ENCODE assay signal across 8 cellular contexts in genomic region chr17:54968259-54968953, GRCh38. TPM values are rescaled to one million over a fixed set of nuclear protein-coding genes. Genes with fewer than 3 reads are reported as not detected.
A peak's percentile ranks its signal among the peaks of the same experiment; 100 is the strongest.
DNase-seq lines count a peak whose midpoint lies in the region; ATAC-seq and TF ChIP-seq lines count a peak whose summit lies in the region.

COX11 (minus strand) TSS chr17:54968654; CDS start chr17:54968646, 8 bp downstream.
A gene with protein sequence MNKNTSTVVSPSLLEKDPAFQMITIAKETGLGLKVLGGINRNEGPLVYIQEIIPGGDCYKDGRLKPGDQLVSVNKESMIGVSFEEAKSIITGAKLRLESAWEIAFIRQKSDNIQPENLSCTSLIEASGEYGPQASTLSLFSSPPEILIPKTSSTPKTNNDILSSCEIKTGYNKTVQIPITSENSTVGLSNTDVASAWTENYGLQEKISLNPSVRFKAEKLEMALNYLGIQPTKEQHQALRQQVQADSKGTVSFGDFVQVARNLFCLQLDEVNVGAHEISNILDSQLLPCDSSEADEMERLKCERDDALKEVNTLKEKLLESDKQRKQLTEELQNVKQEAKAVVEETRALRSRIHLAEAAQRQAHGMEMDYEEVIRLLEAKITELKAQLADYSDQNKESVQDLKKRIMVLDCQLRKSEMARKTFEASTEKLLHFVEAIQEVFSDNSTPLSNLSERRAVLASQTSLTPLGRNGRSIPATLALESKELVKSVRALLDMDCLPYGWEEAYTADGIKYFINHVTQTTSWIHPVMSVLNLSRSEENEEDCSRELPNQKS (plus strand): TSS chr17:54968765. CDS start chr17:54986220, 17,455 bp downstream.

- peaks cover 75% of the 10 kb centered on the region for H3K79me2 ChIP-seq in hepatocyte

- H3K4me2 ChIP-seq in hepatocyte = peak within 1 kb of the TSS; percentile 94

- peak; percentile 49 for TF ChIP-seq CTCF in hepatocyte (IDR thresholded peaks at IDR 0.05; ENCODE audit: poor library complexity)
- no peak for TF ChIP-seq CTCF in vagina (IDR thresholded peaks at IDR 0.05)

- TF ChIP-seq POLR2A in vagina (IDR thresholded peaks at IDR 0.05) = peak in 1 of 2 donors; percentile 49

- peaks cover 19% of the 10 kb centered on the region for H3K4me1 Mint-ChIP-seq in T-helper 2 cell treated with Interferon-gamma antibody and Interleukin-4, amounts not matched to agents 5 μg/mL and 100 μg/mL, for 36 hours (ENCODE audit: low read depth)

- H3K9ac ChIP-seq in rectal smooth muscle tissue (ENCODE audit: low read length) = peak within 1 kb of the TSS; percentile 72

- H3K27me3 ChIP-seq in hepatocyte = no peaks in the 10 kb centered on the region
- no peaks in the 10 kb centered on the region for H3K27me3 ChIP-seq in rectal smooth muscle tissue (ENCODE audit: control insufficient read depth, insufficient read depth, low read length)
- H3K27me3 ChIP-seq in vagina = no peaks in the 10 kb centered on the region

- H3K27me3 Mint-ChIP-seq in T-helper 2 cell treated with Interferon-gamma antibody and Interleukin-4, amounts not matched to agents 5 μg/mL and 100 μg/mL, for 36 hours (ENCODE audit: low read depth) = no peaks in the 10 kb centered on the region

- no peaks in the 10 kb centered on the region for H3K9me3 Mint-ChIP-seq in T-helper 2 cell treated with Interferon-gamma antibody and Interleukin-4, amounts not matched to agents 5 μg/mL and 100 μg/mL, for 36 hours

- intact Hi-C loops in vagina (cut with DNase I) = no loop called here

- H3K36me3 Mint-ChIP-seq in T-helper 2 cell treated with Interferon-gamma antibody and Interleukin-4, amounts not matched to agents 5 μg/mL and 100 μg/mL, for 36 hours (ENCODE audit: low read depth) = peaks cover 6% of the 10 kb centered on the region

- H3K4me1 ChIP-seq in hepatocyte (ENCODE audit: insufficient read depth) (peaks cover 33% of the 10 kb centered on the region), rectal smooth muscle tissue (ENCODE audit: control insufficient read depth, insufficient read depth, low read length) (peaks cover 14% of the 10 kb centered on the region), vagina (peaks cover 31% of the 10 kb centered on the region)

- peaks cover 11% of the 10 kb centered on the region for H4K20me1 ChIP-seq in hepatocyte (ENCODE audit: insufficient read depth, poor library complexity, severe bottlenecking)

- H3K4me3 ChIP-seq in hepatocyte = peak within 1 kb of the TSS; percentile 65
- peak within 1 kb of the TSS; percentile 88 for H3K4me3 ChIP-seq in rectal smooth muscle tissue (ENCODE audit: low read length)
- peak within 1 kb of the TSS; percentile 69 to 92 for H3K4me3 ChIP-seq in vagina

- peak within 1 kb of the TSS; percentile 85 for H2AFZ ChIP-seq in hepatocyte

- DNase-seq in NCI-H187 treated with DMSO at 0.1 percent for 48 hours (lab: John Stamatoyannopoulos, UW) (peak; percentile 84), astrocyte of the hippocampus (ENCODE audit: low read depth, low spot score) (peak; percentile 99), hepatocyte (ENCODE audit: low spot score) (peak; percentile 97), vagina (ENCODE audit: extremely low spot score in 2 of 2) (peak in 1 of 2 donors; percentile 96)
- peak; percentile 95 for DNase-seq in T-helper 2 cell treated with Interferon-gamma antibody and Interleukin-4, amounts not matched to agents 5 μg/mL and 100 μg/mL, for 36 hours (ENCODE audit: low spot score)

- WGBS in hepatocyte (ENCODE audit: low lambda C conversion rate, missing lambda C conversion rate) = 2% methylated on average over 56 of the region's 56 CpGs

- no peaks in the 10 kb centered on the region for H3K36me3 ChIP-seq in hepatocyte (replicated peaks; ENCODE audit: insufficient read depth, low read depth)
- H3K36me3 ChIP-seq in rectal smooth muscle tissue (ENCODE audit: control insufficient read depth, insufficient read depth, low read length) = no peaks in the 10 kb centered on the region
- H3K36me3 ChIP-seq in vagina = peaks cover 0 to 7% of the 10 kb centered on the region in 2 donors

- no peaks in the 10 kb centered on the region for H3K9me2 ChIP-seq in hepatocyte (replicated peaks; ENCODE audit: insufficient read depth)

- H3K4me3 Mint-ChIP-seq in T-helper 2 cell treated with Interferon-gamma antibody and Interleukin-4, amounts not matched to agents 5 μg/mL and 100 μg/mL, for 36 hours = no peak within 1 kb of the TSS

- peak within 1 kb of the TSS; percentile 78 for H3K27ac ChIP-seq in hepatocyte
- peak within 1 kb of the TSS; percentile 84 for H3K27ac ChIP-seq in rectal smooth muscle tissue (ENCODE audit: low read depth, low read length)
- peak within 1 kb of the TSS; percentile 81 for H3K27ac ChIP-seq in vagina

- ATAC-seq in GM18508 (IDR thresholded peaks at IDR 0.05; ENCODE audit: insufficient read depth, unreplicated experiment) (peak; percentile 78), HG02973 (IDR thresholded peaks at IDR 0.05; ENCODE audit: unreplicated experiment) (peak; percentile 89)

- H3K9me3 ChIP-seq in hepatocyte (ENCODE audit: low read depth) (no peaks in the 10 kb centered on the region), vagina (no peaks in the 10 kb centered on the region)

- no peak within 1 kb of the TSS for H3K27ac Mint-ChIP-seq in T-helper 2 cell treated with Interferon-gamma antibody and Interleukin-4, amounts not matched to agents 5 μg/mL and 100 μg/mL, for 36 hours

RNA-seq across cellular contexts. Expression of gene COX11, which starts in this region (rescaled TPM):
- total RNA-seq in hepatocyte (39.6 and 53.6 TPM in 2 replicates), vagina (44.0 TPM)
- 33.0 and 35.2 TPM in 2 replicates for polyA plus RNA-seq in hepatocyte

RNA-seq across cellular contexts. Expression of the second gene that starts in this region (rescaled TPM):
- 42.7 and 50.1 TPM in 2 replicates for total RNA-seq in hepatocyte
- 9.0 and 15.5 TPM in 2 replicates for polyA plus RNA-seq in hepatocyte
- 9.6 TPM for total RNA-seq in vagina
